12 cellular contexts compared by ENCODE assay signal in the genomic region with DNA sequence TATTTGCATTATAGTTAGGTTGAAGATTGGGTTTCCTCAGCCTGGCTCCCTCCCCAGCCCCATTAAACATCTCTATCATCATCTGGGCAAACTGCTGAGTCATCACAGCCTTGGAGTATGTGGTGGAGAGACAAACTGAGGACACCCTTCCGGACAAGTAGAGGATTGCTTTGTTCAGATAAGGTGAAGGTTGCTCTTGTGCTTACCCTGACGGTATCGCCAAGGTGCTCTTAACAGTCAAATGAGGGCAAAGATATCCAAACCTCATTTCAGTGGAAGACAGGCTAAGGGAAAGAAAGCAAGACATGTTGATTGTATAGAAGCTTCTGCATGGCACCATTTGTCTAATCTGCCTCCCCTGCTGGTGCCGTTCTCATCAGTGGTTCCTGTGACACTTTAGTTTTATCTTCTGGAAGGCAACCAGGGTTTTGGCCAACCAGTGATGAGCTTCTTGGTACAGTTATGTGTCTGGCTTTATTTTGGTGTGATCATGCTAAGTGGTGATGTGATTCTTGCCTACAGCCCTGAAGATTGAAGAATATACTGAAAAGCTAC. TPM values are rescaled to one million over a fixed set of nuclear protein-coding genes. Genes with fewer than 3 reads are reported as not detected.
A peak's percentile ranks its signal among the peaks of the same experiment; 100 is the strongest.
DNase-seq lines count a peak whose midpoint lies in the region; ATAC-seq, FAIRE-seq and TF ChIP-seq lines count a peak whose summit lies in the region.
"Had no signal": no experiment of that assay in that cellular context is flagged by ENCODE, and none has a peak within 500 bp of the region (broad histone marks: within the 10 kb centered on the region; RNA-seq: fewer than 3 reads in every experiment).

No MANE protein-coding gene starts in this region.

- H3K4me3 Mint-ChIP-seq in activated naive CD8-positive, alpha-beta T cell treated with anti-CD3 and anti-CD28 coated beads, Interleukin-2, amount 10 ng/mL, durations not matched to agents 7 days and 5 days = no peak overlapping the region
- H3K4me3 Mint-ChIP-seq: nephron progenitor cell had no signal

- H3K27ac ChIP-seq in small intestine (ENCODE audit: low read depth in 1 of 2, low read length in 1 of 2) = no peak overlapping the region

- 82 to 85% (median 83%) methylated on average over 4 of the region's 4 CpGs for WGBS in small intestine, 3 donors

- ATAC-seq in activated naive CD8-positive, alpha-beta T cell treated with anti-CD3 and anti-CD28 coated beads, Interleukin-2, amount 10 ng/mL, durations not matched to agents 7 days and 5 days (ENCODE audit: low read depth) = no peak

- H3K9me3 Mint-ChIP-seq in activated naive CD8-positive, alpha-beta T cell treated with anti-CD3 and anti-CD28 coated beads, Interleukin-2, amount 10 ng/mL, durations not matched to agents 7 days and 5 days = no peaks in the 10 kb centered on the region
- H3K9me3 Mint-ChIP-seq: nephron progenitor cell had no signal

- H3K4me3 ChIP-seq in AG10803 (ENCODE audit: low read length) (no peak overlapping the region), small intestine (ENCODE audit: low read depth in 1 of 2, low read length in 2 of 2) (no peak overlapping the region)

- H3K36me3 ChIP-seq in small intestine (ENCODE audit: control insufficient read depth in 2 of 2, insufficient read depth in 2 of 2, low read length in 2 of 2) = no peaks in the 10 kb centered on the region

- H3K9me3 ChIP-seq in small intestine (ENCODE audit: control insufficient read depth, low read depth) = no peaks in the 10 kb centered on the region

- peaks cover 5 to 9% of the 10 kb centered on the region in 2 donors for H3K4me1 ChIP-seq in small intestine (ENCODE audit: control insufficient read depth in 2 of 2, insufficient read depth in 1 of 2, low read depth in 1 of 2, low read length in 1 of 2)

- H3K27ac Mint-ChIP-seq in activated naive CD8-positive, alpha-beta T cell treated with anti-CD3 and anti-CD28 coated beads, Interleukin-2, amount 10 ng/mL, durations not matched to agents 7 days and 5 days = peak overlapping the region; percentile 48
- H3K27ac Mint-ChIP-seq: nephron progenitor cell had no signal

- CTCF ChIA-PET in HEK293T (lab: Yijun Ruan, JAX) = interaction anchor here (0.6 to 2.0 kb wide), 4 partner anchors 10 to 81 kb away, joined by 4 to 5 read pairs (median 5); no protein-coding TSS in a partner anchor

- H3K27me3 ChIP-seq in small intestine (ENCODE audit: control insufficient read depth in 2 of 2, insufficient read depth in 2 of 2, low read length in 2 of 2) = no peaks in the 10 kb centered on the region

- H3K36me3 Mint-ChIP-seq in activated naive CD8-positive, alpha-beta T cell treated with anti-CD3 and anti-CD28 coated beads, Interleukin-2, amount 10 ng/mL, durations not matched to agents 7 days and 5 days = peaks cover 9% of the 10 kb centered on the region

- H3K4me1 Mint-ChIP-seq in activated naive CD8-positive, alpha-beta T cell treated with anti-CD3 and anti-CD28 coated beads, Interleukin-2, amount 10 ng/mL, durations not matched to agents 7 days and 5 days = peaks cover 65% of the 10 kb centered on the region

- peak; percentile 17; the same call in 1 of the 2 replicates for TF ChIP-seq CTCF in AG10803 (conservative IDR thresholded peaks at IDR 0.05; ENCODE audit: low read length)

- FAIRE-seq in small intestine (lab: Jason Lieb, UNC) = no peak

- POLR2A ChIA-PET in activated naive CD8-positive, alpha-beta T cell treated with anti-CD3 and anti-CD28 coated beads, Interleukin-2, amount 10 ng/mL, durations not matched to agents 7 days and 5 days (lab: Charles Lee) = no interaction called here
- POLR2A ChIA-PET in HEK293T (lab: Yijun Ruan, JAX) = no interaction called here

- DNase-seq in AG10803 (ENCODE audit: low read depth) (peak; percentile 76), HCEC 1CT (peak; percentile 25), iris pigment epithelial cell (ENCODE audit: low read depth) (peak; percentile 78), HEK293T (ENCODE audit: extremely low spot score) (no peak), small intestine (no peak), GM19238 (ENCODE audit: insufficient read length, low spot score) (no peak), NCI-H526 treated with DMSO at 0.1 percent for 48 hours (lab: John Stamatoyannopoulos, UW) (no peak)
- DNase-seq in activated naive CD8-positive, alpha-beta T cell treated with anti-CD3 and anti-CD28 coated beads, Interleukin-2, amount 10 ng/mL, durations not matched to agents 7 days and 5 days = no peak
- DNase-seq: activated T-cell treated with anti-CD3 and anti-CD28 coated beads for 4 hours, DMS153, NCI-H446, nephron progenitor cell had no signal

- H3K27me3 Mint-ChIP-seq in activated naive CD8-positive, alpha-beta T cell treated with anti-CD3 and anti-CD28 coated beads, Interleukin-2, amount 10 ng/mL, durations not matched to agents 7 days and 5 days = no peaks in the 10 kb centered on the region

TF ChIP-seq in HEK293T, 16 proteins besides CTCF, POLR2A, EP300 and RAD21:
- TF ChIP-seq HDGF (IDR thresholded peaks at IDR 0.05; ENCODE audit: borderline replicate concordance) = no peak

RNA-seq across cellular contexts. Expression of a gene that starts 56.9 kb away (rescaled TPM):
- total RNA-seq in activated naive CD8-positive, alpha-beta T cell treated with anti-CD3 and anti-CD28 coated beads, Interleukin-2, amount 10 ng/mL, durations not matched to agents 7 days and 5 days = 100 to 1,000 TPM; 159 to 175 TPM
- polyA plus RNA-seq in small intestine = 100 to 1,000 TPM in 1 of 3 donors, 10 to 100 TPM in 2; 62.2 to 240 (median 74.6) TPM

Comparison
In these comparisons a context has a peak if more than half of its experiments do, and no peak if none do; other contexts are left out.
1. DNase-seq: peak in AG10803 (single experiment), HCEC 1CT (single experiment) and iris pigment epithelial cell (single experiment); none in activated naive CD8-positive, alpha-beta T cell treated with anti-CD3 and anti-CD28 coated beads, Interleukin-2, amount 10 ng/mL, durations not matched to agents 7 days and 5 days (single experiment), HEK293T (single experiment), small intestine (single experiment), GM19238 (single experiment) and NCI-H526 treated with DMSO at 0.1 percent for 48 hours (single experiment).